In the genomic region with DNA sequence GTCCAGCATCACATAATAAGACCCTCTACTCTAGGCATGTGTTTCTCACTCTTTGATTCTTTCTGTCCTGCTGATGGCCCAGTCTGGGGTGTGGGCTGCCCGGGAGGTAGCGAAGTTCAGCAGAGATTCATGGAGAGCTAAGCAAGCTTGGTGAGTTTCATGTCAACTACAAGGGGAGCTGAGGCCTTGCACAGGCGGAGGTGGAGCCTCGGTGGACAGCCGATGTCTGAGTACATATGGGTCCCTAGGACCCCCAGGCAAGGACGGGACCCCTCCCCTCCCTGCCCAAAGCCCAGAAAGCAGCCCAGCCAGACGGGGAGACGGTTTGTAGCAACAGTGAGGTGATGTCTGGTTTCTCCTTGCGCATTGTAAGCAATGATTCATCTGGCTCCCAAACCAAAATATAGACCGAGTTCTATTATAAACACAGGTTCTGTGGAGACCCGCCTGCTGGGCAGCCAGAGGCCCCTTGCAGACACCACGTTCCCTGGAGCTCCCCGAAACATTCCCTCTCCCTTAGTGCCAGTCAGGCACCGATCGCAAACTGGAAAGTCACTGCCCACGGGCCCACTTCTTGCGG, we compare ENCODE assay signal across 1 cellular context.
TF ChIP-seq lines count a peak whose summit lies in the region.

No MANE protein-coding gene starts in this region.

TF ChIP-seq in HepG2, 621 proteins besides CTCF, POLR2A, EP300 and RAD21:
- peak; percentile 26 for TF ChIP-seq AGO2 (optimal IDR thresholded peaks at IDR 0.05; ENCODE audit: low read depth, low read length)
- no peak for TF ChIP-seq MEIS1 (CRISPR knock-in tag; IDR thresholded peaks at IDR 0.05; ENCODE audit: borderline replicate concordance)
TF ChIP-seq in HepG2: peak in this region for 1.
